Comparison of ENCODE assay signal across 1 cellular context in genomic region chr9:133991964-133992779, GRCh38.
TF ChIP-seq lines count a peak whose summit lies in the region.

VAV2 (minus strand) TSS chr9:133992324; CDS start chr9:133992278, 46 bp downstream.

TF ChIP-seq in HepG2, 621 proteins besides CTCF, POLR2A, EP300 and RAD21 (continued from another document and continues in another):
- TF ChIP-seq KIAA2018 (CRISPR knock-in tag; IDR thresholded peaks at IDR 0.05; ENCODE audit: borderline replicate concordance) (no peak), KLF16 (CRISPR knock-in tag; IDR thresholded peaks at IDR 0.05) (0 out of 4 replicates have a peak, but pooled peaks of 1 of the 2 experiments have one; percentile 20), ZNF563 (CRISPR knock-in tag; IDR thresholded peaks at IDR 0.05) (peak; percentile 76), ZSCAN22 (CRISPR knock-in tag; IDR thresholded peaks at IDR 0.05) (no peak), PCBP1 (IDR thresholded peaks at IDR 0.05; ENCODE audit: borderline replicate concordance, low read depth, low read length) (no peak), HNF1A (IDR thresholded peaks at IDR 0.05; ENCODE audit: low read depth) (no peak), HNF1A (CRISPR knock-in tag; IDR thresholded peaks at IDR 0.05; ENCODE audit: borderline replicate concordance) (no peak), MXD1 (CRISPR knock-in tag; IDR thresholded peaks at IDR 0.05) (peak; percentile 27; the same call in 1 of the 2 replicates), ZNF780A (CRISPR knock-in tag; IDR thresholded peaks at IDR 0.05) (no peak), ZNF83 (CRISPR knock-in tag; IDR thresholded peaks at IDR 0.05; ENCODE audit: borderline replicate concordance) (no peak), MXD3 (CRISPR knock-in tag; IDR thresholded peaks at IDR 0.05) (peak; percentile 27; the same call in 1 of the 2 replicates), ZNF709 (CRISPR knock-in tag; IDR thresholded peaks at IDR 0.05) (no peak), RFXAP (CRISPR knock-in tag; IDR thresholded peaks at IDR 0.05; ENCODE audit: borderline replicate concordance) (no peak), ZHX2 (IDR thresholded peaks at IDR 0.05; ENCODE audit: low read depth) (no peak), ZHX2 (CRISPR knock-in tag; IDR thresholded peaks at IDR 0.05; ENCODE audit: borderline replicate concordance) (no peak), ZNF704 (CRISPR knock-in tag; IDR thresholded peaks at IDR 0.05; ENCODE audit: borderline replicate concordance) (no peak), ZFP37 (CRISPR knock-in tag; IDR thresholded peaks at IDR 0.05; ENCODE audit: borderline replicate concordance) (no peak), ZIK1 (CRISPR knock-in tag; IDR thresholded peaks at IDR 0.05; ENCODE audit: borderline replicate concordance, low read depth) (no peak), ATF3 (CRISPR knock-in tag; IDR thresholded peaks at IDR 0.05) (no peak), CENPBD1 (CRISPR knock-in tag; IDR thresholded peaks at IDR 0.05; ENCODE audit: borderline replicate concordance, low read depth) (no peak), PRMT3 (CRISPR knock-in tag; IDR thresholded peaks at IDR 0.05; ENCODE audit: borderline replicate concordance, low read depth) (0 out of 2 replicates have a peak, but pooled peaks have one; percentile 42), MAFK (conservative IDR thresholded peaks at IDR 0.05 in 1 of 2, IDR thresholded peaks at IDR 0.05 in 1 of 2; ENCODE audit: low read length in 2 of 2) (no peak), HDAC1 (CRISPR knock-in tag; IDR thresholded peaks at IDR 0.05) (peak; percentile 53; the same call in 1 of the 2 replicates), PHF8 (CRISPR knock-in tag; IDR thresholded peaks at IDR 0.05) (peak; percentile 55; the same call in 1 of the 2 replicates), ZNF552 (CRISPR knock-in tag; IDR thresholded peaks at IDR 0.05; ENCODE audit: borderline replicate concordance) (no peak), ZNF574 (CRISPR knock-in tag; IDR thresholded peaks at IDR 0.05) (no peak; the same call in 1 of the 2 replicates)
